ENCODE assay signal across 18 cellular contexts in the genomic region with DNA sequence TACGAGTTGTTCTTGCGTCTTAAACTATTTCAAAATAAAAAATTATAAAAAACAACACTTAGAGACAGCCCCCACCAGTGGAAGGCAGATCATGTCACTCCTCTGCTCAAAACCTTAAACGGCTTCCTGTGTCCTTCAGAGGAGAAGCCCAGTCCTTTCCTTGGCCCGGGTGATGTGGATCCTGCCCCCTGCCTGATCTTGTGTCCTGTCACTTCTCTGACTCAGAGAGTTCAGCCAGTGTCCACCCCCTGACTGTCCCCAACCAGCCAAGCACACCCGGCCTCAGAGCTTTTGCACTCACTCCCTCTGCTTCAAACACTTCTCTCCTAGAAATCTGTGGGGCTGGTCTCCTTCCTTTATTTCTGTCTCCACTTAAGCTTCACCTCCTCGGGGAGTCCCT. TPM values are rescaled to one million over a fixed set of nuclear protein-coding genes. Genes with fewer than 3 reads are reported as not detected.
DNase-seq lines count a peak whose midpoint lies in the region; ATAC-seq and TF ChIP-seq lines count a peak whose summit lies in the region.
"Had no signal": no experiment of that assay in that cellular context is flagged by ENCODE, and none has a peak within 500 bp of the region (broad histone marks: within the 10 kb centered on the region; RNA-seq: fewer than 3 reads in every experiment).

No MANE protein-coding gene starts in this region.

- H3K4me3 ChIP-seq in Peyer's patch (no peak overlapping the region), gastrocnemius medialis (peak overlapping the region in 2 of 4 donors; percentile 46 to 50)

- ATAC-seq in left cardiac atrium = peak in 1 of 2 donors; percentile 37
- peak; percentile 3 to 17 for ATAC-seq in gastrocnemius medialis
- ATAC-seq in HG02678 (IDR thresholded peaks at IDR 0.05; ENCODE audit: unreplicated experiment) = no peak
- ATAC-seq: PC-3 had no signal

- TF ChIP-seq CTCF in Peyer's patch (IDR thresholded peaks at IDR 0.05) (no peak), gastrocnemius medialis (IDR thresholded peaks at IDR 0.05 in 4 of 5, conservative IDR thresholded peaks at IDR 0.05 in 1 of 5) (no peak)

- in situ Hi-C loops in gastrocnemius medialis (cut with MboI; ENCODE audit: low sequenced_read_pairs in 4 of 4) = loop anchor here in 2 of 4 donors (10.0 kb wide), 2 partner anchors 62 to 98 kb away; a partner anchor contains a TSS

- no peak for DNase-seq in T-helper 1 cell
- no peak for DNase-seq in Peyer's patch
- peak; percentile 58 for DNase-seq in left cardiac atrium
- peak; percentile 59 to 82 for DNase-seq in gastrocnemius medialis
- no peak for DNase-seq in SKM-1 (lab: John Stamatoyannopoulos, UW; ENCODE audit: unreplicated experiment)
- no peak for DNase-seq in RPMI8226
- DNase-seq: 8988T; activated CD4-positive, alpha-beta T cell treated with anti-CD3 and anti-CD28 coated beads for 1 hour; GOT3; NCI-H1417 treated with DMSO at 0.1 percent for 48 hours; NCI-H446 treated with DMSO at 0.1 percent for 48 hours; PC-3; SW 1271 had no signal

- H3K27me3 Mint-ChIP-seq in T-helper 1 cell treated with Interleukin-12 subunit alpha and Interleukin-12 subunit beta and Interleukin-4 antibody, amounts not matched to agents 30 μg/mL and 1 μg/mL, for 36 hours (ENCODE audit: low read depth) = no peaks in the 10 kb centered on the region
- H3K27me3 Mint-ChIP-seq: stimulated activated naive CD8-positive, alpha-beta T cell treated with anti-CD3 and anti-CD28 coated beads, Interleukin-15, Interleukin-2, amounts not matched to agents 100 ng/mL and 50 ng/mL, for 24 hours had no signal

- peak overlapping the region; percentile 89 for H3K4me3 Mint-ChIP-seq in T-helper 1 cell treated with Interleukin-12 subunit alpha and Interleukin-12 subunit beta and Interleukin-4 antibody, amounts not matched to agents 30 μg/mL and 1 μg/mL, for 36 hours

- no peaks in the 10 kb centered on the region for H3K9me3 ChIP-seq in Peyer's patch
- H3K9me3 ChIP-seq in gastrocnemius medialis = no peaks in the 10 kb centered on the region

- intact Hi-C loops in left cardiac atrium (cut with DNase I) (loop anchor here in 1 of 2 donors (10.0 kb wide), 1 partner anchor 98 kb away; a partner anchor contains a TSS), gastrocnemius medialis (cut with DNase I; ENCODE audit: low total_unique reads) (no loop called here)

- TF ChIP-seq POLR2A in Peyer's patch (IDR thresholded peaks at IDR 0.05) (no peak), gastrocnemius medialis (IDR thresholded peaks at IDR 0.05) (peak; percentile 45 to 49)

- H3K27me3 ChIP-seq in Peyer's patch (no peaks in the 10 kb centered on the region), gastrocnemius medialis (no peaks in the 10 kb centered on the region)

- no peaks in the 10 kb centered on the region for H3K9me3 Mint-ChIP-seq in T-helper 1 cell treated with Interleukin-12 subunit alpha and Interleukin-12 subunit beta and Interleukin-4 antibody, amounts not matched to agents 30 μg/mL and 1 μg/mL, for 36 hours
- H3K9me3 Mint-ChIP-seq: stimulated activated naive CD8-positive, alpha-beta T cell treated with anti-CD3 and anti-CD28 coated beads, Interleukin-15, Interleukin-2, amounts not matched to agents 100 ng/mL and 50 ng/mL, for 24 hours had no signal

- H3K4me1 ChIP-seq in Peyer's patch = peaks cover 0 to 22% (median 15%) of the 10 kb centered on the region in 4 donors
- peaks cover 55% of the 10 kb centered on the region in 2 donors for H3K4me1 ChIP-seq in gastrocnemius medialis

- H3K27ac ChIP-seq in Peyer's patch = peak overlapping the region; percentile 57 to 87 (median 77)
- H3K27ac ChIP-seq in gastrocnemius medialis = peak overlapping the region; percentile 93 to 99 (median 96)

- H3K4me1 Mint-ChIP-seq in T-helper 1 cell treated with Interleukin-12 subunit alpha and Interleukin-12 subunit beta and Interleukin-4 antibody, amounts not matched to agents 30 μg/mL and 1 μg/mL, for 36 hours (ENCODE audit: low read depth) = peaks cover 55% of the 10 kb centered on the region

- H3K36me3 Mint-ChIP-seq in T-helper 1 cell treated with Interleukin-12 subunit alpha and Interleukin-12 subunit beta and Interleukin-4 antibody, amounts not matched to agents 30 μg/mL and 1 μg/mL, for 36 hours (ENCODE audit: low read depth) = peaks cover 6% of the 10 kb centered on the region

- H3K27ac Mint-ChIP-seq in T-helper 1 cell treated with Interleukin-12 subunit alpha and Interleukin-12 subunit beta and Interleukin-4 antibody, amounts not matched to agents 30 μg/mL and 1 μg/mL, for 36 hours = peak overlapping the region; percentile 98

- no peaks in the 10 kb centered on the region for H3K36me3 ChIP-seq in Peyer's patch
- peaks cover 0 to 7% of the 10 kb centered on the region in 2 donors for H3K36me3 ChIP-seq in gastrocnemius medialis

RNA-seq across cellular contexts. Expression of a gene that starts 35.4 kb away (rescaled TPM):
- total RNA-seq in Peyer's patch = 1 to 10 TPM in 1 of 4 donors, under 1 TPM in 3; under 0.01 to 1.1 (median 0.22) TPM
- 10 to 100 TPM; 15.5 to 24.8 TPM for total RNA-seq in left cardiac atrium
- total RNA-seq in gastrocnemius medialis = 10 to 100 TPM in 3 of 4 donors, 1 to 10 TPM in 1; 6.4 to 64.4 (median 24.3) TPM
- total RNA-seq: kidney epithelial cell, PC-3, renal cortical epithelial cell had no signal

RNA-seq across cellular contexts. Expression of a gene that starts 57.8 kb away (rescaled TPM):
- total RNA-seq in Peyer's patch = not detected
- 1 to 10 TPM in 1 of 2 donors, under 1 TPM in 1; 0.58 to 1.0 TPM for total RNA-seq in left cardiac atrium
- 1 to 10 TPM in 1 of 4 donors, under 1 TPM in 2, not detected in 1; 0.03 to 1.3 (median 0.36) TPM for total RNA-seq in gastrocnemius medialis
- total RNA-seq: kidney epithelial cell, PC-3, renal cortical epithelial cell had no signal

Comparison
In these comparisons a context has a peak if more than half of its experiments do, and no peak if none do; other contexts are left out.
1. DNase-seq: peak in left cardiac atrium (single experiment) and gastrocnemius medialis (2 of 2); none in T-helper 1 cell (0 of 5), Peyer's patch (0 of 3), SKM-1 (single experiment) and RPMI8226 (single experiment).
2. POLR2A ChIP-seq: peak in gastrocnemius medialis (2 of 2); none in Peyer's patch (0 of 2).